In the genomic region with DNA sequence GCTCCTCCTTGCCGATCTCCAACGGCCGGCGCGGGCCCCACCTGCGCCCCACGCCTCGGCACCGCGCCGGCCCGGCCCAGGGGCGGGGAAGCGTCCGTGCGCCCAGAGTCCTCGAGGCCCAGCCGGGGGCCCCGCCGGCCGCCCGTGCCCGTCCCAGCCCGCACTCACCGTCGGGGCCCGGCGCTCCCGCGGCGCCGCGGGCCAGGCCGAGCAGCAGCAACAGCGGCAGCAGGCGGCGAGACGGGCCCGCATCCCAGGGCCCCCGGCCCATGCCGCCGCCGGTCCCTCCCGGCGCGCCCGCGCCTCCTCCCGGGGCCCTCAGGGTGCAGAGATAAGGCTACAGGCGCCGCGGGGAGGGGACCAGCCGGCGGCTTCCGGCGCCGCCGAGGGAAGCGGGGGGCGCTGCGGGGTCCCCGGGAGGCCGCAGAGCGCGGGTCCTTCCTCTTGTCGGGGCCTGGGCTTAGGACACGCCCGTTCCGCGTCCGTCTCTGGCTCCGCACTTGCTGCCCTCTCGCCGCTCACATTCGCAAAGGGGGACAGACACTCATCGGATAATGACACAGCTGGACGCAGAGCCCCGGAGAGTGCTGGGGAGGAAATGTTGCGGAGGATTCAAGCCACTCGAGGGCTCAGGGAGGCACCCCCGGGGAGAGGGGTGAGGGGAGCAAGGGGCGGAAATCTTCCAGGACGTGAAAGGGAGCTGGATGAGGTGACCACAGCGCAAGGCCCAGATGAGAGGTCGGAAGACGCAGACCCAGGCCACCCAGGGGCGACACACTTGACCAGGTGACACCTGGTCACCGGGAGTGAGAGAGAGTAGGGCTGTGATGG, we compare ENCODE assay signal across 8 cellular contexts. TPM values are rescaled to one million over a fixed set of nuclear protein-coding genes. Genes with fewer than 3 reads are reported as not detected.
DNase-seq lines count a peak whose midpoint lies in the region; ATAC-seq and TF ChIP-seq lines count a peak whose summit lies in the region.

A gene (minus strand): TSS at position 333 of the 831 bp plus-strand sequence. CDS start 62 bp downstream, at position 271.

- intact Hi-C loops in left ventricle myocardium inferior (cut with micrococcal nuclease), result no loop called here

- peak within 1 kb of the TSS; percentile 74 for H3K9ac ChIP-seq in NT2/D1 (ENCODE audit: insufficient read length, low read depth)
- H3K9ac ChIP-seq in rectal smooth muscle tissue (ENCODE audit: low read length), result peak within 1 kb of the TSS; percentile 36

- peaks cover 0 to 9% of the 10 kb centered on the region in 2 donors for H3K9me3 Mint-ChIP-seq in activated naive CD4-positive, alpha-beta T cell treated with anti-CD3 and anti-CD28 coated beads, Interleukin-2, amount 50 U/mL, for 72 hours

- H3K9me3 ChIP-seq in NT2/D1 (ENCODE audit: insufficient read depth, low read length) (no peaks in the 10 kb centered on the region), left ventricle myocardium inferior (replicated peaks) (no peaks in the 10 kb centered on the region)

- ATAC-seq in GM18519 (IDR thresholded peaks at IDR 0.05; ENCODE audit: low FRiP score, unreplicated experiment), result peak; percentile 35
- peak; percentile 41 for ATAC-seq in HG02938 (IDR thresholded peaks at IDR 0.05; ENCODE audit: unreplicated experiment)
- peak; percentile 53 to 66 for ATAC-seq in activated naive CD4-positive, alpha-beta T cell treated with anti-CD3 and anti-CD28 coated beads, Interleukin-2, amount 50 U/mL, for 72 hours

- H3K27me3 ChIP-seq in NT2/D1 (ENCODE audit: insufficient read depth, insufficient read length) (peaks cover 37% of the 10 kb centered on the region), left ventricle myocardium inferior (ENCODE audit: low read depth) (no peaks in the 10 kb centered on the region), rectal smooth muscle tissue (ENCODE audit: control insufficient read depth, insufficient read depth, low read length) (no peaks in the 10 kb centered on the region)

- H3K27ac Mint-ChIP-seq in activated naive CD4-positive, alpha-beta T cell treated with anti-CD3 and anti-CD28 coated beads, Interleukin-2, amount 50 U/mL, for 72 hours, result peak within 1 kb of the TSS; percentile 65 to 73

- TF ChIP-seq CTCF in AG10803 (conservative IDR thresholded peaks at IDR 0.05; ENCODE audit: low read length) (no peak), left ventricle myocardium inferior (IDR thresholded peaks at IDR 0.05; ENCODE audit: borderline replicate concordance) (no peak)

- H3K4me1 ChIP-seq in NT2/D1 (ENCODE audit: insufficient read depth, insufficient read length) (no peaks in the 10 kb centered on the region), left ventricle myocardium inferior (peaks cover 16% of the 10 kb centered on the region), rectal smooth muscle tissue (ENCODE audit: control insufficient read depth, insufficient read depth, low read length) (no peaks in the 10 kb centered on the region)

- H3K27ac ChIP-seq in left ventricle myocardium inferior (replicated peaks) (peak within 1 kb of the TSS; percentile 84), rectal smooth muscle tissue (ENCODE audit: low read depth, low read length) (no peak within 1 kb of the TSS)

- H3K36me3 ChIP-seq in NT2/D1 (ENCODE audit: insufficient read depth, insufficient read length, low read length), result peaks cover 9% of the 10 kb centered on the region
- H3K36me3 ChIP-seq in left ventricle myocardium inferior, result no peaks in the 10 kb centered on the region
- no peaks in the 10 kb centered on the region for H3K36me3 ChIP-seq in rectal smooth muscle tissue (ENCODE audit: control insufficient read depth, insufficient read depth, low read length)

- DNase-seq in AG10803 (ENCODE audit: low read depth) (no peak), NT2/D1 (ENCODE audit: low read depth, low spot score) (no peak), left ventricle myocardium inferior (peak; percentile 58), NCI-H446 treated with DMSO at 0.1 percent for 48 hours (lab: John Stamatoyannopoulos, UW) (no peak)
- peak in 1 of 2 donors; percentile 41 for DNase-seq in activated naive CD4-positive, alpha-beta T cell treated with anti-CD3 and anti-CD28 coated beads, Interleukin-2, amount 50 U/mL, for 72 hours (ENCODE audit: low spot score in 2 of 2)

- H3K4me3 ChIP-seq in AG10803 (ENCODE audit: low read length), result peak within 1 kb of the TSS; percentile 34
- peak within 1 kb of the TSS; percentile 55 for H3K4me3 ChIP-seq in NT2/D1 (ENCODE audit: insufficient read length, low read depth)
- peak within 1 kb of the TSS; percentile 72 for H3K4me3 ChIP-seq in left ventricle myocardium inferior
- peak within 1 kb of the TSS; percentile 35 for H3K4me3 ChIP-seq in rectal smooth muscle tissue (ENCODE audit: low read length)

- H3K36me3 Mint-ChIP-seq in activated naive CD4-positive, alpha-beta T cell treated with anti-CD3 and anti-CD28 coated beads, Interleukin-2, amount 50 U/mL, for 72 hours, result peaks cover 0 to 16% of the 10 kb centered on the region in 2 donors

RNA-seq across cellular contexts. Expression of the gene that starts here (rescaled TPM):
- total RNA-seq in activated naive CD4-positive, alpha-beta T cell treated with anti-CD3 and anti-CD28 coated beads, Interleukin-2, amount 50 U/mL, for 72 hours, result 1 to 10 TPM; 1.2 to 2.5 TPM
- 5.1 TPM for total RNA-seq in left ventricle myocardium inferior
